8 cellular contexts compared by ENCODE assay signal in the genomic region with DNA sequence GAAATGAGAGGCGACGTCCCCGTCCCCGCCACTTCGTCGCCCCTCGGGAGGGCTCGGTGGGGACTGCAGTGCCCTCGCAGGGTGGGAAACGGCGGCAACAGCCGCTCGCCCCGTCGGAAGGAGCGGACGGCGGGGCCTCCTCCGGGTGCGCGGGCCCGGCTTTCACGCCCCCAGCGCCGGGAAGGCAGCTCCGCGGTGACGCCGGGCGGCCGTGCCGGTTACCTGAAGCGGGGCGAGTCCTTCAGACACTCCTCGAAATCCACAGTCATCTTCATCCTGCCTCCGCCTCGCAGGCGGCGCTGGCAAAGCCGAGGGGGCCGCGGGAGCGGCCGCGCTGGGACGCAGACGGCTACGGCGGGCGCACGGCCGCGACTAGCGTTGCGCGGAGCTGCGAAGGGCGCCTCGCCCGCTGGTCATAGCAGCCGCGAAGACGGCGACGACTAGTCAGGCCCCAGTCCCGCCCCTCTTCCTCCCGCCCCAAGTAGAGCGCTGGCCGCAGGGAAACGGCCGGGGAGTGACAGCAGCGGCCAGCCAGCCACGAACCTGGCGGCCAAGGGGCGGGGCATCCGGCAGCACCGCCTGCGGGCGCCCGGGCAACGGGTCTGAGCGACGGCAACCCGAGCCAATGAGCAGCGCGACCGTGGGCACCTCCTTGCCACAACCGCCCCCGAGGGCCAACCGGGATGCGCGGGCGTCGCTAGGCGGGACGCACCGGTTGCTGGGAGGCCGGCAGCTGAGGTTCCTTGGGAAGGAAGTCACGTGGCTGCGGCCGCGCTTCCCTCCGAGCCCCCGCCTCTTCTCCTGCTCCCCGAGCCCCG. TPM values are rescaled to one million over a fixed set of nuclear protein-coding genes. Genes with fewer than 3 reads are reported as not detected.
DNase-seq lines count a peak whose midpoint lies in the region; TF ChIP-seq lines count a peak whose summit lies in the region.

A gene with protein sequence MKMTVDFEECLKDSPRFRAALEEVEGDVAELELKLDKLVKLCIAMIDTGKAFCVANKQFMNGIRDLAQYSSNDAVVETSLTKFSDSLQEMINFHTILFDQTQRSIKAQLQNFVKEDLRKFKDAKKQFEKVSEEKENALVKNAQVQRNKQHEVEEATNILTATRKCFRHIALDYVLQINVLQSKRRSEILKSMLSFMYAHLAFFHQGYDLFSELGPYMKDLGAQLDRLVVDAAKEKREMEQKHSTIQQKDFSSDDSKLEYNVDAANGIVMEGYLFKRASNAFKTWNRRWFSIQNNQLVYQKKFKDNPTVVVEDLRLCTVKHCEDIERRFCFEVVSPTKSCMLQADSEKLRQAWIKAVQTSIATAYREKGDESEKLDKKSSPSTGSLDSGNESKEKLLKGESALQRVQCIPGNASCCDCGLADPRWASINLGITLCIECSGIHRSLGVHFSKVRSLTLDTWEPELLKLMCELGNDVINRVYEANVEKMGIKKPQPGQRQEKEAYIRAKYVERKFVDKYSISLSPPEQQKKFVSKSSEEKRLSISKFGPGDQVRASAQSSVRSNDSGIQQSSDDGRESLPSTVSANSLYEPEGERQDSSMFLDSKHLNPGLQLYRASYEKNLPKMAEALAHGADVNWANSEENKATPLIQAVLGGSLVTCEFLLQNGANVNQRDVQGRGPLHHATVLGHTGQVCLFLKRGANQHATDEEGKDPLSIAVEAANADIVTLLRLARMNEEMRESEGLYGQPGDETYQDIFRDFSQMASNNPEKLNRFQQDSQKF (minus strand): TSS at position 448 of the 818 bp plus-strand sequence. CDS start 173 bp downstream, at position 275.

- H3K4me1 Mint-ChIP-seq in nephron = peaks cover 26% of the 10 kb centered on the region
- peaks cover 48% of the 10 kb centered on the region for H3K4me1 Mint-ChIP-seq in stimulated activated naive CD8-positive, alpha-beta T cell treated with anti-CD3 and anti-CD28 coated beads, Interleukin-15, Interleukin-2, amounts not matched to agents 100 ng/mL and 50 ng/mL, for 24 hours (ENCODE audit: low read depth)

- H3K27me3 ChIP-seq in H7 (ENCODE audit: control insufficient read depth, insufficient read depth, low read length) = no peaks in the 10 kb centered on the region

- peak within 1 kb of the TSS; percentile 87 to 95 (median 89) for H3K27ac Mint-ChIP-seq in nephron
- H3K27ac Mint-ChIP-seq in stimulated activated naive CD8-positive, alpha-beta T cell treated with anti-CD3 and anti-CD28 coated beads, Interleukin-15, Interleukin-2, amounts not matched to agents 100 ng/mL and 50 ng/mL, for 24 hours = peak within 1 kb of the TSS; percentile 89

- H3K36me3 ChIP-seq in H7 (replicated peaks; ENCODE audit: control insufficient read depth, insufficient read depth, low read length) = no peaks in the 10 kb centered on the region

- no peaks in the 10 kb centered on the region for H3K9me3 Mint-ChIP-seq in nephron
- no peaks in the 10 kb centered on the region for H3K9me3 Mint-ChIP-seq in stimulated activated naive CD8-positive, alpha-beta T cell treated with anti-CD3 and anti-CD28 coated beads, Interleukin-15, Interleukin-2, amounts not matched to agents 100 ng/mL and 50 ng/mL, for 24 hours

- no peak for TF ChIP-seq CTCF in fibroblast of pulmonary artery (IDR thresholded peaks at IDR 0.05; ENCODE audit: low read length, missing control alignments)
- TF ChIP-seq CTCF in nephron (IDR thresholded peaks at IDR 0.05; ENCODE audit: unreplicated experiment in 3 of 3) = no peak

- H3K36me3 Mint-ChIP-seq in nephron (ENCODE audit: low read depth) = no peaks in the 10 kb centered on the region
- H3K36me3 Mint-ChIP-seq in stimulated activated naive CD8-positive, alpha-beta T cell treated with anti-CD3 and anti-CD28 coated beads, Interleukin-15, Interleukin-2, amounts not matched to agents 100 ng/mL and 50 ng/mL, for 24 hours (ENCODE audit: low read depth) = no peaks in the 10 kb centered on the region

- no peaks in the 10 kb centered on the region for H3K27me3 Mint-ChIP-seq in nephron (ENCODE audit: low read depth)
- no peaks in the 10 kb centered on the region for H3K27me3 Mint-ChIP-seq in stimulated activated naive CD8-positive, alpha-beta T cell treated with anti-CD3 and anti-CD28 coated beads, Interleukin-15, Interleukin-2, amounts not matched to agents 100 ng/mL and 50 ng/mL, for 24 hours

- H3K4me3 Mint-ChIP-seq in nephron = peak within 1 kb of the TSS; percentile 96 to 99 (median 98)
- peak within 1 kb of the TSS; percentile 93 for H3K4me3 Mint-ChIP-seq in stimulated activated naive CD8-positive, alpha-beta T cell treated with anti-CD3 and anti-CD28 coated beads, Interleukin-15, Interleukin-2, amounts not matched to agents 100 ng/mL and 50 ng/mL, for 24 hours

- DNase-seq in ELF-1 (ENCODE audit: low read depth, low spot score) = peak; percentile 100
- peak; percentile 100 for DNase-seq in H7
- peak; percentile 100 for DNase-seq in M059J (ENCODE audit: low read depth)
- DNase-seq in SHP77 (lab: John Stamatoyannopoulos, UW) = peak; percentile 91 to 92
- DNase-seq in activated effector memory CD4-positive, alpha-beta T cell treated with Interleukin-2 at 50 U/mL for 16 hours = peak; percentile 100
- peak; percentile 99 for DNase-seq in fibroblast of pulmonary artery (ENCODE audit: low read depth)

- peak within 1 kb of the TSS; percentile 72 for H3K4me3 ChIP-seq in H7 (ENCODE audit: insufficient read depth, low read depth, low read length)
- peak within 1 kb of the TSS; percentile 73 for H3K4me3 ChIP-seq in fibroblast of pulmonary artery (replicated peaks; ENCODE audit: low read depth, low read length)

RNA-seq across cellular contexts. Expression of the gene that starts here (rescaled TPM):
- 27.5 and 45.9 TPM in 2 replicates for total RNA-seq in H7 (2014; rRNA removed; shearing (Covaris generic))
- total RNA-seq in M059J (2014; rRNA removed; shearing (Covaris generic)) = 25.5 and 35.3 TPM in 2 replicates

Comparison
In these comparisons a context has a peak if more than half of its experiments do, and no peak if none do; other contexts are left out.
1. Peak in every context shown above with its lines: DNase-seq and H3K4me3 ChIP-seq.